15 cellular contexts compared by ENCODE assay signal in the genomic region with DNA sequence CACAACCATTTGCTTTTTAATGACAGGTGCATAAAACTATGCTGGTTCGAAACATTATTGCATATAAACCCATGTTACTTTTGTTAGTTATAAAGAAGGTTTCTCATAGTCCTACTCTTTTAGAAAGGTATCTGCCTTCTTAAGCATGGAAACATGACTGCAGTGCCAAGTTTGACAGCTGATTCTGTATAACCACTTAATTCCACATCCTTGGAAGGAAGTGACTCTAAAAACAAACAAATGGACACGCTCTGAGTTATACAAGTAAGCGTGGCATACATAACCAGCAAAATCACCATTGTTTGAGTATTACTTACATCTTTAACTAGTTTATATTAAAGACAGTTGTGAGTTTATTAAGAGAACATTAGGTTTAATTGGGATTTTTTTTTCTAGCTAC.
A peak's percentile ranks its signal among the peaks of the same experiment; 100 is the strongest.
DNase-seq lines count a peak whose midpoint lies in the region; ATAC-seq and TF ChIP-seq lines count a peak whose summit lies in the region.
"Had no signal": no experiment of that assay in that cellular context is flagged by ENCODE, and none has a peak within 500 bp of the region (broad histone marks: within the 10 kb centered on the region; RNA-seq: fewer than 3 reads in every experiment).

No MANE protein-coding gene starts in this region.

- H3F3A ChIP-seq in PC-3 (ENCODE audit: low read length, unreplicated experiment), result peaks cover 4% of the 10 kb centered on the region

- no peak overlapping the region for H3K4me3 ChIP-seq in PC-3 (ENCODE audit: low read length)
- H3K4me3 ChIP-seq in epithelial cell of esophagus (ENCODE audit: low read length), result no peak overlapping the region
- no peak overlapping the region for H3K4me3 ChIP-seq in osteoblast (ENCODE audit: insufficient read depth, low read length)
- H3K4me3 ChIP-seq: Peyer's patch had no signal

- H3K4me1 ChIP-seq in PC-3 (ENCODE audit: insufficient read depth, low read length) (peaks cover 49% of the 10 kb centered on the region), osteoblast (ENCODE audit: insufficient read depth, low read length) (peaks cover 9% of the 10 kb centered on the region)

- no TSS peak for BruUV-seq in PC-3 (replicated peaks; lab: Mats Ljungman, UMichigan)

- no peak overlapping the region for H3K9ac ChIP-seq in PC-3 (ENCODE audit: low read length)

- H3K27ac ChIP-seq in PC-3 (ENCODE audit: low read length) (peak overlapping the region; percentile 38), osteoblast (ENCODE audit: low read depth, low read length) (no peak overlapping the region)
- H3K27ac ChIP-seq: Peyer's patch had no signal

- TF ChIP-seq CTCF in PC-3 (conservative IDR thresholded peaks at IDR 0.05; ENCODE audit: low read depth, low read length) (no peak), epithelial cell of esophagus (IDR thresholded peaks at IDR 0.05; ENCODE audit: insufficient read depth, low read depth, low read length, missing control alignments) (no peak), osteoblast (IDR thresholded peaks at IDR 0.05; ENCODE audit: extremely low read depth, low read depth, low read length) (no peak)

- intact Hi-C loops in PC-3 (cut with micrococcal nuclease), result loop anchor here (1.0 to 10.0 kb wide), 6 partner anchors 114 to 850 kb away; a partner anchor contains a TSS

- H3K9me3 ChIP-seq in PC-3 (ENCODE audit: low read length), result no peaks in the 10 kb centered on the region
- no peaks in the 10 kb centered on the region for H3K9me3 ChIP-seq in osteoblast (ENCODE audit: low read depth, low read length)
- H3K9me3 ChIP-seq: Peyer's patch had no signal

- CTCF ChIA-PET in PC-3 (lab: Charles Lee), result no interaction called here

- H2AFZ ChIP-seq in PC-3 (ENCODE audit: low read length), result no peak overlapping the region
- H2AFZ ChIP-seq in osteoblast (ENCODE audit: low read length), result peak overlapping the region; percentile 68

- no peaks in the 10 kb centered on the region for H3K9me2 ChIP-seq in PC-3 (replicated peaks; ENCODE audit: low read length)

- POLR2A ChIA-PET in PC-3 (lab: Charles Lee; ENCODE audit: unreplicated experiment), result no interaction called here

- H3K27me3 ChIP-seq in PC-3 (ENCODE audit: low read length), result no peaks in the 10 kb centered on the region
- no peaks in the 10 kb centered on the region for H3K27me3 ChIP-seq in osteoblast (ENCODE audit: insufficient read depth, low read length)
- H3K27me3 ChIP-seq: Peyer's patch had no signal

- H3K79me2 ChIP-seq in PC-3 (ENCODE audit: low read length) (no peaks in the 10 kb centered on the region), osteoblast (ENCODE audit: insufficient read depth, low read length) (no peaks in the 10 kb centered on the region)

- H3K4me2 ChIP-seq in PC-3 (ENCODE audit: low read length), result peak overlapping the region; percentile 32
- H3K4me2 ChIP-seq in osteoblast (ENCODE audit: insufficient read depth, low read length), result no peak overlapping the region

- no peaks in the 10 kb centered on the region for H3K36me3 ChIP-seq in PC-3 (ENCODE audit: low read depth, low read length)
- no peaks in the 10 kb centered on the region for H3K36me3 ChIP-seq in osteoblast (ENCODE audit: insufficient read depth, low read length)
- H3K36me3 ChIP-seq: Peyer's patch had no signal

- DNase-seq in EH (ENCODE audit: low read depth) (peak; percentile 45), PC-3 (peak; percentile 93), epithelial cell of esophagus (ENCODE audit: low read depth) (peak; percentile 23), osteoblast (ENCODE audit: insufficient read length, low spot score, missing footprints) (no peak), ecto neural progenitor cell (ENCODE audit: low spot score) (no peak), left lobe of liver (ENCODE audit: low spot score) (no peak)
- DNase-seq: CD4-positive, alpha-beta memory T cell; HCEC 1CT; NCI-H1048; NCI-H1694 treated with DMSO at 0.1 percent for 48 hours; NCI-H510A treated with DMSO at 0.1 percent for 48 hours; Peyer's patch; Right ventricle myocardium superior had no signal

- peak; percentile 77 for ATAC-seq in PC-3
- ATAC-seq in HG03039 (IDR thresholded peaks at IDR 0.05; ENCODE audit: unreplicated experiment), result no peak
- no peak for ATAC-seq in left lobe of liver
- ATAC-seq: SK-N-SH treated with all-trans-retinoic acid at 6 μM for 48 hours had no signal

- no peaks in the 10 kb centered on the region for H4K20me1 ChIP-seq in PC-3 (ENCODE audit: low read length)
- no peaks in the 10 kb centered on the region for H4K20me1 ChIP-seq in osteoblast (ENCODE audit: insufficient read depth, low read length)

Comparison
In these comparisons a context has a peak if more than half of its experiments do, and no peak if none do; other contexts are left out.
1. DNase-seq: peak in EH (single experiment), PC-3 (single experiment) and epithelial cell of esophagus (single experiment); none in osteoblast (single experiment), ecto neural progenitor cell (single experiment) and left lobe of liver (single experiment).